8 cellular contexts compared by ENCODE assay signal in genomic region chr10:128062837-128063563, GRCh38.
DNase-seq lines count a peak whose midpoint lies in the region; ATAC-seq, FAIRE-seq and TF ChIP-seq lines count a peak whose summit lies in the region.

No MANE protein-coding gene starts in this region.

- H3K9me3 Mint-ChIP-seq in CD4-positive, alpha-beta memory T cell: no peaks in the 10 kb centered on the region
- H3K9me3 Mint-ChIP-seq in stimulated activated naive B cell treated with anti-CD40 and anti-IgM and Interleukin-4, amounts not matched to agents 10 μg/mL and 1 μg/mL and 100 μg/mL, for 72 hours: no peaks in the 10 kb centered on the region

- H3K9me3 ChIP-seq in CD4-positive, alpha-beta memory T cell (ENCODE audit: control insufficient read depth in 1 of 2, low read length in 2 of 2): no peaks in the 10 kb centered on the region
- H3K9me3 ChIP-seq in keratinocyte (ENCODE audit: control insufficient read depth, low read depth, low read length): no peaks in the 10 kb centered on the region

- ATAC-seq in GM21576 (IDR thresholded peaks at IDR 0.05; ENCODE audit: unreplicated experiment): peak; percentile 45
- ATAC-seq in stimulated activated naive B cell treated with anti-CD40 and anti-IgM and Interleukin-4, amounts not matched to agents 10 μg/mL and 1 μg/mL and 100 μg/mL, for 72 hours (replicated peaks): peak; percentile 44 to 47

- H3K9ac ChIP-seq in keratinocyte (ENCODE audit: control insufficient read depth, extremely low read depth, insufficient read depth, low read length): no peak overlapping the region

- H4K20me1 ChIP-seq in keratinocyte (ENCODE audit: control insufficient read depth, extremely low read depth, insufficient read depth, low read length): no peaks in the 10 kb centered on the region

- H3K36me3 Mint-ChIP-seq in CD4-positive, alpha-beta memory T cell: peaks cover 35 to 68% of the 10 kb centered on the region in 2 donors
- peaks cover 50 to 64% of the 10 kb centered on the region in 2 donors for H3K36me3 Mint-ChIP-seq in stimulated activated naive B cell treated with anti-CD40 and anti-IgM and Interleukin-4, amounts not matched to agents 10 μg/mL and 1 μg/mL and 100 μg/mL, for 72 hours

- peak overlapping the region; percentile 31 to 54 for H3K4me3 ChIP-seq in CD4-positive, alpha-beta memory T cell (ENCODE audit: low read length in 2 of 2)
- H3K4me3 ChIP-seq in keratinocyte (ENCODE audit: control insufficient read depth in 2 of 3, extremely low read depth in 1 of 3, insufficient read depth in 2 of 3, low read depth in 1 of 3, low read length in 3 of 3): no peak overlapping the region

- peaks cover 57 to 86% (median 73%) of the 10 kb centered on the region in 4 donors for H3K4me1 Mint-ChIP-seq in CD4-positive, alpha-beta memory T cell
- H3K4me1 Mint-ChIP-seq in stimulated activated naive B cell treated with anti-CD40 and anti-IgM and Interleukin-4, amounts not matched to agents 10 μg/mL and 1 μg/mL and 100 μg/mL, for 72 hours: peaks cover 68 to 87% of the 10 kb centered on the region in 2 donors

- CTCF ChIA-PET in CD4-positive, alpha-beta memory T cell (lab: Charles Lee; ENCODE audit: partially characterized antibody): interaction anchor here (0.6 to 19.7 kb wide), 11 partner anchors 9 to 648 kb away, joined by 3 to 509 read pairs (median 7); partner anchors contain the start of gene PTPRE

- no peak for TF ChIP-seq CTCF in keratinocyte (optimal IDR thresholded peaks at IDR 0.05 in 1 of 3, IDR thresholded peaks at IDR 0.05 in 1 of 3, conservative IDR thresholded peaks at IDR 0.05 in 1 of 3; ENCODE audit: extremely low read depth in 1 of 3, insufficient read depth in 2 of 3, low read length in 3 of 3)

- POLR2A ChIA-PET in CD4-positive, alpha-beta memory T cell (lab: Charles Lee; ENCODE audit: partially characterized antibody): interaction anchor here (0.9 to 7.0 kb wide), 8 partner anchors 11 to 118 kb away, joined by 3 to 169 read pairs (median 8); no protein-coding TSS in a partner anchor

- intact Hi-C loops in CD4-positive, alpha-beta memory T cell (cut with micrococcal nuclease): loop anchor here (1.0 kb wide), 1 partner anchor 16 kb away; no protein-coding TSS in a partner anchor

- H3K4me1 ChIP-seq in CD4-positive, alpha-beta memory T cell (ENCODE audit: insufficient read depth, low read length): peaks cover 53% of the 10 kb centered on the region
- peaks cover 28% of the 10 kb centered on the region for H3K4me1 ChIP-seq in keratinocyte (ENCODE audit: control insufficient read depth, extremely low read depth, insufficient read depth, low read length)

- no peak for FAIRE-seq in keratinocyte (lab: Jason Lieb, UNC)

- peaks cover 18% of the 10 kb centered on the region for H3K36me3 ChIP-seq in CD4-positive, alpha-beta memory T cell (ENCODE audit: insufficient read depth, low read length)
- peaks cover 40 to 61% of the 10 kb centered on the region in 2 experiments for H3K36me3 ChIP-seq in keratinocyte (ENCODE audit: control insufficient read depth in 2 of 2, extremely low read depth in 1 of 2, insufficient read depth in 2 of 2, low read length in 2 of 2)

- H3K9me1 ChIP-seq in keratinocyte (ENCODE audit: control insufficient read depth, extremely low read depth, insufficient read depth, low read length): no peaks in the 10 kb centered on the region

- no peak overlapping the region for H2AFZ ChIP-seq in keratinocyte (ENCODE audit: control insufficient read depth, low read length)

- DNase-seq in CD4-positive, alpha-beta memory T cell: peak; percentile 70 to 82 (median 74)
- peak; percentile 54 for DNase-seq in LHCN-M2 (ENCODE audit: low read depth)
- DNase-seq in activated T-helper 9 cell treated with anti-CD3 and anti-CD28 coated beads, Interleukin-2, amount 50 U/mL, for 16 hours (ENCODE audit: low read depth): peak; percentile 36
- no peak for DNase-seq in keratinocyte (ENCODE audit: low read depth, low spot score)
- DNase-seq in stimulated activated naive B cell treated with anti-CD40 and anti-IgM and Interleukin-4, amounts not matched to agents 10 μg/mL and 1 μg/mL and 100 μg/mL, for 72 hours: peak; percentile 80
- no peak for DNase-seq in COLO829 (ENCODE audit: low spot score)
- DNase-seq in COR-L47 (lab: John Stamatoyannopoulos, UW): no peak

- peak overlapping the region; percentile 83 to 95 (median 92) for H3K27ac Mint-ChIP-seq in CD4-positive, alpha-beta memory T cell
- peak overlapping the region; percentile 94 for H3K27ac Mint-ChIP-seq in stimulated activated naive B cell treated with anti-CD40 and anti-IgM and Interleukin-4, amounts not matched to agents 10 μg/mL and 1 μg/mL and 100 μg/mL, for 72 hours

- H3K4me2 ChIP-seq in keratinocyte (ENCODE audit: control insufficient read depth, extremely low read depth, insufficient read depth, low read depth, low read length): no peak overlapping the region

- no peaks in the 10 kb centered on the region for H3K79me2 ChIP-seq in keratinocyte (ENCODE audit: control insufficient read depth, insufficient read depth, low read length)

- dilution Hi-C loops in keratinocyte (cut with MboI; ENCODE audit: extremely low pct_ligation_motif_present, low sequenced_read_pairs): no loop called here

- H3K27ac ChIP-seq in CD4-positive, alpha-beta memory T cell (ENCODE audit: low read depth, low read length): peak overlapping the region; percentile 67
- peak overlapping the region; percentile 89 for H3K27ac ChIP-seq in keratinocyte (ENCODE audit: control insufficient read depth, insufficient read depth, low read length)

- H3K27me3 ChIP-seq in CD4-positive, alpha-beta memory T cell (ENCODE audit: insufficient read depth, low read length): no peaks in the 10 kb centered on the region
- no peaks in the 10 kb centered on the region for H3K27me3 ChIP-seq in keratinocyte (ENCODE audit: control insufficient read depth, extremely low read depth, insufficient read depth, low read length)

- peak overlapping the region; percentile 71 to 92 (median 83) for H3K4me3 Mint-ChIP-seq in CD4-positive, alpha-beta memory T cell
- peak overlapping the region; percentile 6 to 75 for H3K4me3 Mint-ChIP-seq in stimulated activated naive B cell treated with anti-CD40 and anti-IgM and Interleukin-4, amounts not matched to agents 10 μg/mL and 1 μg/mL and 100 μg/mL, for 72 hours

- H3K27me3 Mint-ChIP-seq in CD4-positive, alpha-beta memory T cell: no peaks in the 10 kb centered on the region
- H3K27me3 Mint-ChIP-seq in stimulated activated naive B cell treated with anti-CD40 and anti-IgM and Interleukin-4, amounts not matched to agents 10 μg/mL and 1 μg/mL and 100 μg/mL, for 72 hours: no peaks in the 10 kb centered on the region

Comparison
In these comparisons a context has a peak if more than half of its experiments do, and no peak if none do; other contexts are left out.
1. DNase-seq: peak in CD4-positive, alpha-beta memory T cell (5 of 5), LHCN-M2 (single experiment), activated T-helper 9 cell treated with anti-CD3 and anti-CD28 coated beads, Interleukin-2, amount 50 U/mL, for 16 hours (single experiment) and stimulated activated naive B cell treated with anti-CD40 and anti-IgM and Interleukin-4, amounts not matched to agents 10 μg/mL and 1 μg/mL and 100 μg/mL, for 72 hours (single experiment); none in keratinocyte (single experiment), COLO829 (single experiment) and COR-L47 (single experiment).
2. H3K4me3 ChIP-seq: peak in CD4-positive, alpha-beta memory T cell (2 of 2); none in keratinocyte (0 of 3).